ENCODE assay signal across 13 cellular contexts in genomic region chr18:67266591-67267237, GRCh38.
A peak's percentile ranks its signal among the peaks of the same experiment; 100 is the strongest.
DNase-seq lines count a peak whose midpoint lies in the region; FAIRE-seq and TF ChIP-seq lines count a peak whose summit lies in the region.
"Had no signal": no experiment of that assay in that cellular context is flagged by ENCODE, and none has a peak within 500 bp of the region (broad histone marks: within the 10 kb centered on the region; RNA-seq: fewer than 3 reads in every experiment).

No MANE protein-coding gene starts in this region.

- no peaks in the 10 kb centered on the region for H3K27me3 ChIP-seq in adipocyte (replicated peaks; ENCODE audit: control insufficient read depth, insufficient read depth, low read length)
- H3K27me3 ChIP-seq in suprapubic skin = no peaks in the 10 kb centered on the region
- H3K27me3 ChIP-seq in endodermal cell (ENCODE audit: control insufficient read depth, insufficient read depth, low read length, poor library complexity, severe bottlenecking) = no peaks in the 10 kb centered on the region
- H3K27me3 ChIP-seq: cardiac muscle cell, right atrium auricular region had no signal

- no peaks in the 10 kb centered on the region for H3K36me3 Mint-ChIP-seq in endodermal cell (ENCODE audit: low read depth)

- WGBS in suprapubic skin = 38% methylated on average over 3 of the region's 3 CpGs
- WGBS in endodermal cell (ENCODE audit: insufficient coverage in 1 of 2, insufficient read length in 1 of 2), 2 experiments = 57 to 59% methylated on average over 2 to 3 of the region's 3 CpGs

- H3K4me1 Mint-ChIP-seq in endodermal cell = peaks cover 13% of the 10 kb centered on the region

- TF ChIP-seq CTCF in fibroblast of the aortic adventitia (IDR thresholded peaks at IDR 0.05; ENCODE audit: insufficient read depth, low read length) = no peak
- TF ChIP-seq CTCF in suprapubic skin (IDR thresholded peaks at IDR 0.05) = no peak
- TF ChIP-seq CTCF in endodermal cell (conservative IDR thresholded peaks at IDR 0.05) = no peak

- no peak overlapping the region for H3K4me3 Mint-ChIP-seq in endodermal cell

- H3K9ac ChIP-seq in adipocyte (ENCODE audit: low read length) (peak overlapping the region; percentile 72), endodermal cell (ENCODE audit: extremely low read depth, low read length, poor library complexity, severe bottlenecking) (no peak overlapping the region)

- DNase-seq in HCEC 1CT (peak; percentile 77), adipocyte (ENCODE audit: low read depth) (peak; percentile 83), fibroblast of the aortic adventitia (ENCODE audit: low read depth) (peak; percentile 47), suprapubic skin (ENCODE audit: low spot score in 2 of 2) (no peak), GM12891 (ENCODE audit: insufficient read length, low spot score) (no peak), endodermal cell (no peak), hypothalamus (lab: John Stamatoyannopoulos, UW) (no peak)
- DNase-seq: activated CD4-positive, alpha-beta T cell treated with anti-CD3 and anti-CD28 coated beads for 48 hours; DMS 273 treated with DMSO at 0.1 percent for 48 hours; NCI-H2081 had no signal

- H3K4me3 ChIP-seq in adipocyte (ENCODE audit: low read length) (peak overlapping the region; percentile 26), fibroblast of the aortic adventitia (ENCODE audit: low read depth, low read length) (no peak overlapping the region), suprapubic skin (no peak overlapping the region), endodermal cell (ENCODE audit: low read length) (no peak overlapping the region)
- H3K4me3 ChIP-seq: cardiac muscle cell, right atrium auricular region had no signal

- TF ChIP-seq EP300 in suprapubic skin (IDR thresholded peaks at IDR 0.05) = no peak

- H3K27ac ChIP-seq in suprapubic skin (peak overlapping the region; percentile 49), endodermal cell (ENCODE audit: low read depth, low read length) (no peak overlapping the region)
- H3K27ac ChIP-seq: cardiac muscle cell had no signal

- FAIRE-seq in GM12891 (lab: Jason Lieb, UNC) = no peak
- FAIRE-seq: GM12892 had no signal

- H3K36me3 ChIP-seq in adipocyte (ENCODE audit: control insufficient read depth, insufficient read depth, low read length, severe bottlenecking) (no peaks in the 10 kb centered on the region), suprapubic skin (no peaks in the 10 kb centered on the region), endodermal cell (ENCODE audit: control insufficient read depth, insufficient read depth, low read length) (no peaks in the 10 kb centered on the region)
- H3K36me3 ChIP-seq: cardiac muscle cell, right atrium auricular region had no signal

- TF ChIP-seq POLR2A in suprapubic skin (IDR thresholded peaks at IDR 0.05) = no peak
- TF ChIP-seq POLR2A in GM12891 (IDR thresholded peaks at IDR 0.05; ENCODE audit: low read depth, low read length) = no peak

- H3K27ac Mint-ChIP-seq in endodermal cell = no peak overlapping the region

- no peaks in the 10 kb centered on the region for H3K27me3 Mint-ChIP-seq in endodermal cell (ENCODE audit: insufficient read depth)

- H3K9me3 ChIP-seq in adipocyte (ENCODE audit: control insufficient read depth, low read length) = no peaks in the 10 kb centered on the region
- no peaks in the 10 kb centered on the region for H3K9me3 ChIP-seq in suprapubic skin
- H3K9me3 ChIP-seq in endodermal cell (ENCODE audit: control insufficient read depth, low read length) = no peaks in the 10 kb centered on the region
- H3K9me3 ChIP-seq: right atrium auricular region had no signal

- H3K4me1 ChIP-seq in adipocyte (ENCODE audit: control insufficient read depth, insufficient read depth, low read length) = peaks cover 33% of the 10 kb centered on the region
- peaks cover 9% of the 10 kb centered on the region for H3K4me1 ChIP-seq in suprapubic skin
- H3K4me1 ChIP-seq in endodermal cell (ENCODE audit: control insufficient read depth, insufficient read depth, low read length) = peaks cover 2% of the 10 kb centered on the region

- H3K9me3 Mint-ChIP-seq in endodermal cell = no peaks in the 10 kb centered on the region

TF ChIP-seq in GM12891, 5 proteins besides CTCF, POLR2A, EP300 and RAD21:
- no peak for TF ChIP-seq POU2F2 (IDR thresholded peaks at IDR 0.05; ENCODE audit: low read depth, low read length)
- no peak for TF ChIP-seq SPI1 (IDR thresholded peaks at IDR 0.05; ENCODE audit: low read depth, low read length)
- TF ChIP-seq PAX5 (IDR thresholded peaks at IDR 0.05; ENCODE audit: insufficient read depth, low read length, severe bottlenecking) = no peak
- TF ChIP-seq TAF1 (IDR thresholded peaks at IDR 0.05; ENCODE audit: low read depth, low read length) = no peak
- no peak for TF ChIP-seq POLR2AphosphoS5 (IDR thresholded peaks at IDR 0.05; ENCODE audit: low read depth, low read length)

Comparison
In these comparisons a context has a peak if more than half of its experiments do, and no peak if none do; other contexts are left out.
1. DNase-seq: peak in HCEC 1CT (single experiment), adipocyte (single experiment) and fibroblast of the aortic adventitia (single experiment); none in suprapubic skin (0 of 2), GM12891 (single experiment), endodermal cell (single experiment) and hypothalamus (0 of 51).